1 cellular context compared by ENCODE assay signal in genomic region chr5:83742089-83742488, GRCh38.
A peak's percentile ranks its signal among the peaks of the same experiment; 100 is the strongest.
TF ChIP-seq lines count a peak whose summit lies in the region.

No MANE protein-coding gene starts in this region.

TF ChIP-seq in HepG2, 621 proteins besides CTCF, POLR2A, EP300 and RAD21 (continued from another document and continues in another):
- TF ChIP-seq SNRNP70 (IDR thresholded peaks at IDR 0.05; ENCODE audit: low read depth, low read length) (no peak), FOXP1 (IDR thresholded peaks at IDR 0.05) (no peak), FOXP1 (CRISPR knock-in tag; IDR thresholded peaks at IDR 0.05) (peak; percentile 56; the same call in 1 of the 2 replicates), ZNF580 (CRISPR knock-in tag; IDR thresholded peaks at IDR 0.05; ENCODE audit: borderline replicate concordance, low read depth) (no peak), ZNF598 (CRISPR knock-in tag; IDR thresholded peaks at IDR 0.05; ENCODE audit: borderline replicate concordance) (no peak), ZNF614 (CRISPR knock-in tag; IDR thresholded peaks at IDR 0.05; ENCODE audit: borderline replicate concordance) (0 out of 2 replicates have a peak, but pooled peaks have one; percentile 45), KDM5B (CRISPR knock-in tag; IDR thresholded peaks at IDR 0.05; ENCODE audit: borderline replicate concordance) (no peak), PLRG1 (conservative IDR thresholded peaks at IDR 0.05) (no peak), ZNF512 (CRISPR knock-in tag; IDR thresholded peaks at IDR 0.05) (no peak), EHMT2 (IDR thresholded peaks at IDR 0.05; ENCODE audit: borderline replicate concordance, low read depth, low read length) (0 out of 2 replicates have a peak, but pooled peaks have one; percentile 51), SOX5 (CRISPR knock-in tag; IDR thresholded peaks at IDR 0.05; ENCODE audit: borderline replicate concordance) (peak; percentile 68; the same call in 1 of the 2 replicates), ZNF713 (CRISPR knock-in tag; IDR thresholded peaks at IDR 0.05) (no peak), ZNF264 (CRISPR knock-in tag; IDR thresholded peaks at IDR 0.05) (0 out of 2 replicates have a peak, but pooled peaks have one; percentile 44), ZNF781 (CRISPR knock-in tag; IDR thresholded peaks at IDR 0.05; ENCODE audit: borderline replicate concordance, not compliant biosample characterization) (no peak), SAP130 (CRISPR knock-in tag; IDR thresholded peaks at IDR 0.05; ENCODE audit: low read depth) (peak; percentile 29; the same call in 1 of the 2 replicates), ZNF543 (CRISPR knock-in tag; IDR thresholded peaks at IDR 0.05) (no peak), GFI1 (CRISPR knock-in tag; IDR thresholded peaks at IDR 0.05; ENCODE audit: borderline replicate concordance) (peak; percentile 33; the same call in 1 of the 2 replicates), RARA (CRISPR knock-in tag; IDR thresholded peaks at IDR 0.05) (peak; percentile 25; the same call in 1 of the 2 replicates), SIX1 (CRISPR knock-in tag; IDR thresholded peaks at IDR 0.05; ENCODE audit: borderline replicate concordance) (peak; percentile 43; the same call in 1 of the 2 replicates), HINFP (CRISPR knock-in tag; IDR thresholded peaks at IDR 0.05; ENCODE audit: low read depth) (no peak), XBP1 (CRISPR knock-in tag; IDR thresholded peaks at IDR 0.05) (no peak), ZNF687 (CRISPR knock-in tag; IDR thresholded peaks at IDR 0.05) (no peak), KLF15 (CRISPR knock-in tag; IDR thresholded peaks at IDR 0.05; ENCODE audit: borderline replicate concordance) (no peak), ZNF772 (CRISPR knock-in tag; IDR thresholded peaks at IDR 0.05) (no peak), NCOA2 (CRISPR knock-in tag; IDR thresholded peaks at IDR 0.05) (peak; percentile 32; the same call in 1 of the 2 replicates), MAZ (IDR thresholded peaks at IDR 0.05; ENCODE audit: borderline replicate concordance, low read depth, low read length) (no peak), MAZ (CRISPR knock-in tag; IDR thresholded peaks at IDR 0.05; ENCODE audit: low read depth) (no peak), ZMYM4 (CRISPR knock-in tag; IDR thresholded peaks at IDR 0.05) (peak; percentile 66), TRIM22 (IDR thresholded peaks at IDR 0.05) (no peak), ZNF354B (CRISPR knock-in tag; IDR thresholded peaks at IDR 0.05) (no peak), BCL6 (CRISPR knock-in tag; IDR thresholded peaks at IDR 0.05) (0 out of 2 replicates have a peak, but pooled peaks have one; percentile 10), PHF8 (CRISPR knock-in tag; IDR thresholded peaks at IDR 0.05) (no peak), THAP7 (CRISPR knock-in tag; IDR thresholded peaks at IDR 0.05) (no peak), ZNF331 (CRISPR knock-in tag; IDR thresholded peaks at IDR 0.05) (0 out of 2 replicates have a peak, but pooled peaks have one; percentile 33), HOMEZ (CRISPR knock-in tag; IDR thresholded peaks at IDR 0.05; ENCODE audit: low read depth) (peak; percentile 62; the same call in 1 of the 2 replicates), ZBTB37 (CRISPR knock-in tag; IDR thresholded peaks at IDR 0.05) (peak; percentile 76), PHB2 (IDR thresholded peaks at IDR 0.05; ENCODE audit: partially characterized antibody) (no peak), DPF2 (CRISPR knock-in tag; IDR thresholded peaks at IDR 0.05; ENCODE audit: borderline replicate concordance, low read depth) (0 out of 2 replicates have a peak, but pooled peaks have one; percentile 27), NPAS2 (CRISPR knock-in tag; IDR thresholded peaks at IDR 0.05; ENCODE audit: borderline replicate concordance) (no peak), SOX6 (IDR thresholded peaks at IDR 0.05) (no peak), SOX6 (CRISPR knock-in tag; IDR thresholded peaks at IDR 0.05) (peak; percentile 74), FOXA1 (IDR thresholded peaks at IDR 0.05) (no peak), FOXA1 (CRISPR knock-in tag; IDR thresholded peaks at IDR 0.05) (peak; percentile 46; the same call in 1 of the 2 replicates), FOXO1 (CRISPR knock-in tag; IDR thresholded peaks at IDR 0.05) (peak; percentile 49; the same call in 1 of the 2 replicates), ARNT2 (CRISPR knock-in tag; IDR thresholded peaks at IDR 0.05; ENCODE audit: low read depth) (no peak), TAF15 (IDR thresholded peaks at IDR 0.05; ENCODE audit: low read depth, low read length, poor library complexity, severe bottlenecking) (no peak), ZBTB44 (CRISPR knock-in tag; IDR thresholded peaks at IDR 0.05) (no peak), ATF7 (IDR thresholded peaks at IDR 0.05) (no peak), ATF7 (CRISPR knock-in tag; IDR thresholded peaks at IDR 0.05) (no peak), PHF20 (CRISPR knock-in tag; IDR thresholded peaks at IDR 0.05) (no peak), ZNF782 (CRISPR knock-in tag; IDR thresholded peaks at IDR 0.05; ENCODE audit: borderline replicate concordance) (no peak), FOXA3 (CRISPR knock-in tag; IDR thresholded peaks at IDR 0.05) (peak; percentile 74), NR2F6 (IDR thresholded peaks at IDR 0.05) (no peak), NR2F6 (CRISPR knock-in tag; IDR thresholded peaks at IDR 0.05) (peak; percentile 18; the same call in 1 of the 2 replicates), EED (CRISPR knock-in tag; IDR thresholded peaks at IDR 0.05) (no peak)
